23 cellular contexts compared by ENCODE assay signal in the genomic region with DNA sequence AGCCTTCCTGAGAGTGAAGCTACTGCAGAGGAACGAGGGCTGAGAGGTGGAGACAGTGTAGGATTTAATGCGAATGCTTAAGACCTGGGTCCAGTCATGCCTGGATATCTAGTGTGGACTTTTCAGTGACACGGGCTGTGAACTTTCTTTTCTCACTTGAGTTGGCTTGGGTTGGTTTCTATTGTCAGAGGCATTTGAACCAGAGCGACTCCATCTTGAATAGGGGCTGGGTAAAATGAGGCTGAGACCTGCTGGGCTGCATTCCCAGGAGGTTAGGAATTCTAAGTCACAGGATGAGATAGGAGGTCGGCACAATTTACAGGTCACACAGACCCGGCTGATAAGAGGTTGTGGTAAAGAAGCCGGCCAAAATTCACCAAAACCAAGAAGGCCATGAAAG.
"Had no signal": no experiment of that assay in that cellular context is flagged by ENCODE, and none has a peak within 500 bp of the region (broad histone marks: within the 10 kb centered on the region; RNA-seq: fewer than 3 reads in every experiment).

No MANE protein-coding gene starts in this region.

- ATAC-seq: natural killer cell; right lobe of liver; stimulated activated naive B cell treated with anti-CD40 and anti-IgM and Interleukin-4, amounts not matched to agents 10 μg/mL and 1 μg/mL and 100 μg/mL, for 72 hours; stimulated activated naive CD8-positive, alpha-beta T cell treated with anti-CD3 and anti-CD28 coated beads, Interleukin-15, Interleukin-2, amounts not matched to agents 100 U/mL and 50 U/mL, for 24 hours had no signal

- H3K9me3 ChIP-seq: left ventricle myocardium inferior, ovary, right atrium auricular region, right lobe of liver, tibial nerve, upper lobe of left lung, vagina had no signal

- H3K9me3 Mint-ChIP-seq: natural killer cell had no signal

- H3K27ac ChIP-seq: left ventricle myocardium inferior, ovary, right atrium auricular region, right lobe of liver, tibial nerve, upper lobe of left lung, vagina had no signal

- H3K36me3 ChIP-seq: left ventricle myocardium inferior, ovary, right atrium auricular region, right lobe of liver, tibial nerve, upper lobe of left lung, vagina had no signal

- DNase-seq: hippocampal formation; left ventricle myocardium inferior; mesendoderm; naive B cell; natural killer cell; ovary; right lobe of liver; stimulated activated CD4-positive, alpha-beta T cell treated with anti-CD3 and anti-CD28 coated beads, Interleukin-1b, Interleukin-23, amount 100 ng/mL, for 48 hours; stimulated activated CD4-positive, alpha-beta T cell treated with anti-CD3 and anti-CD28 coated beads, Interleukin-2, amount 100 ng/mL, for 48 hours; stimulated activated CD4-positive, alpha-beta T cell treated with anti-CD3 and anti-CD28 coated beads, Interleukin-4, amount 100 ng/mL, for 4 hours; stimulated activated CD8-positive, alpha-beta memory T cell treated with anti-CD3 and anti-CD28 coated beads, Interleukin-4, amount 100 ng/mL, for 48 hours; stimulated activated naive B cell treated with anti-CD40 and anti-IgM and Interleukin-4, amounts not matched to agents 10 μg/mL and 1 μg/mL and 100 μg/mL, for 72 hours; stimulated activated naive CD8-positive, alpha-beta T cell treated with anti-CD3 and anti-CD28 coated beads, Interleukin-15, Interleukin-2, amounts not matched to agents 100 U/mL and 50 U/mL, for 24 hours; substantia nigra; upper lobe of left lung had no signal

- H3K36me3 Mint-ChIP-seq: mesothelial cell of epicardium, natural killer cell had no signal

- H3K27me3 ChIP-seq: ovary, right atrium auricular region, right lobe of liver, tibial nerve, upper lobe of left lung, vagina had no signal

- H3K27ac Mint-ChIP-seq: mesothelial cell of epicardium; progenitor cell of endocrine pancreas; stimulated activated naive B cell treated with anti-CD40 and anti-IgM and Interleukin-4, amounts not matched to agents 10 μg/mL and 1 μg/mL and 100 μg/mL, for 72 hours had no signal

- H3K4me3 Mint-ChIP-seq: mesothelial cell of epicardium; naive B cell; natural killer cell; stimulated activated naive B cell treated with anti-CD40 and anti-IgM and Interleukin-4, amounts not matched to agents 10 μg/mL and 1 μg/mL and 100 μg/mL, for 72 hours had no signal

- H3K4me3 ChIP-seq: left ventricle myocardium inferior, lung, ovary, right atrium auricular region, right lobe of liver, smooth muscle cell, tibial nerve, upper lobe of left lung, vagina had no signal

- FAIRE-seq: islet of Langerhans had no signal

- H3K27me3 Mint-ChIP-seq: naive B cell; progenitor cell of endocrine pancreas; stimulated activated naive B cell treated with anti-CD40 and anti-IgM and Interleukin-4, amounts not matched to agents 10 μg/mL and 1 μg/mL and 100 μg/mL, for 72 hours had no signal
